ENCODE assay signal across 9 cellular contexts in the genomic region with DNA sequence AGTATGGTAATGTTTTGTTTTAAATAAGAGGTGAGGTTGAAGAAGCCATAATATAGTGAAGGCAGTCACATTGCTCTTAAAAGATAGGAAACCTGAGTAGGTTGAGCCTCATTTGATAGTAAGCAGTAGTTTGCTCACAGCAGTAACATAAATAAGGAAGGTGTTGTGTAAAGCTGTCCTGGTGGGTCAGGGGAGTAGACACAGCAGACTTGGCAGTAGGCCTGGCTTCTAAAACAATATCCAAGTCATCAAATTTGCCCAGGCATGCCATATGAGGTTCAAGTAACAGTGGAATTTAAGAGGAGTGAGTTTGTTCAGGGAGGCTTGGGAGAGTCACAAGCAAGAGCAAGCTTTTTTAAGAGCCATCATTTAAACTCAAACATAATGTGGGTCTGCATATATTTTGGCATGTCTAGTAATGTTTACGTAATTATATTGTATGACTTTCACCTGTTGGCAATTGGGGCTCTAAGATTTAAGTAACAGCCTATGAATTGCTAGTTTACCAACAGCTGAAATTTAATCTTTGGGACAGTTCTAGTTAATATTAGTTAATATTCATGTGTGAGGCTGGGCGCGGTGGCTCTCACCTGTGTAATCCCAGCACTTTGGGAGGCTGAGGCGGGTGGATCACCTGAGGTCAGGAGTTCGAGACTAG. TPM values are rescaled to one million over a fixed set of nuclear protein-coding genes. Genes with fewer than 3 reads are reported as not detected.
DNase-seq lines count a peak whose midpoint lies in the region; ATAC-seq, FAIRE-seq and TF ChIP-seq lines count a peak whose summit lies in the region.
"Had no signal": no experiment of that assay in that cellular context is flagged by ENCODE, and none has a peak within 500 bp of the region (broad histone marks: within the 10 kb centered on the region; RNA-seq: fewer than 3 reads in every experiment).

No MANE protein-coding gene starts in this region.

- no peak for TF ChIP-seq EP300 in K562 (IDR thresholded peaks at IDR 0.05; ENCODE audit: low read length)

- TF ChIP-seq RAD21 in K562 (CRISPR knock-in tag; conservative IDR thresholded peaks at IDR 0.05 in 1 of 2, IDR thresholded peaks at IDR 0.05 in 1 of 2), result no peak

- H3K4me1 Mint-ChIP-seq in nephron (peaks cover 49% of the 10 kb centered on the region), neural progenitor cell (peaks cover 10% of the 10 kb centered on the region)

- no peak for TF ChIP-seq POLR2A in K562 (conservative IDR thresholded peaks at IDR 0.05)

- H2AK5ac ChIP-seq in neuronal stem cell (ENCODE audit: low read depth, low read length), result no peak overlapping the region

- peak; percentile 55 for ATAC-seq in K562

- no peak overlapping the region for H3K4ac ChIP-seq in neuronal stem cell (ENCODE audit: low read length)

- H3K27me3 ChIP-seq in K562 (ENCODE audit: control insufficient read depth in 2 of 2, insufficient read depth in 2 of 2, low read length in 2 of 2) (no peaks in the 10 kb centered on the region), neuronal stem cell (ENCODE audit: control insufficient read depth in 3 of 3, insufficient read depth in 3 of 3, low read depth in 1 of 3, low read length in 3 of 3) (no peaks in the 10 kb centered on the region), neural progenitor cell (no peaks in the 10 kb centered on the region)
- H3K27me3 ChIP-seq in effector memory CD4-positive, alpha-beta T cell (replicated peaks; ENCODE audit: control insufficient read depth, insufficient read depth, low read length, poor library complexity, severe bottlenecking), result no peaks in the 10 kb centered on the region

- in situ Hi-C loops in K562 (cut with MboI), result no loop called here

- BruUV-seq in K562 (replicated peaks; lab: Mats Ljungman, UMichigan), result no TSS peak

- H3K18ac ChIP-seq in neuronal stem cell (ENCODE audit: low read length), result no peak overlapping the region

- no peaks in the 10 kb centered on the region for H3F3A ChIP-seq in neural progenitor cell (ENCODE audit: low read depth)

- no peak overlapping the region for H3K23ac ChIP-seq in neuronal stem cell (ENCODE audit: low read depth, low read length, poor library complexity)

- WGBS in K562 (ENCODE audit: insufficient coverage, low coverage, missing lambda C conversion rate), result 87% methylated on average over 4 of the region's 5 CpGs
- WGBS in neuronal stem cell (ENCODE audit: extremely low coverage in 2 of 2, insufficient read length in 2 of 2, insufficient replicate concordance in 1 of 2), 2 donors, result no CpG with 5 or more reads among the region's 5 CpGs

- H4K8ac ChIP-seq in neuronal stem cell (ENCODE audit: low read depth, low read length), result no peak overlapping the region

- H2AFZ ChIP-seq in K562 (ENCODE audit: low read depth, low read length), result no peak overlapping the region
- no peak overlapping the region for H2AFZ ChIP-seq in neuronal stem cell (ENCODE audit: low read length)
- no peak overlapping the region for H2AFZ ChIP-seq in neural progenitor cell (replicated peaks)

- H3K4me1 ChIP-seq in K562 (replicated peaks in 1 of 2; ENCODE audit: control insufficient read depth in 2 of 2, insufficient read depth in 2 of 2, low read length in 2 of 2), result peaks cover 11 to 35% of the 10 kb centered on the region in 2 experiments
- H3K4me1 ChIP-seq in effector memory CD4-positive, alpha-beta T cell (ENCODE audit: control insufficient read depth, insufficient read depth, low read length, poor library complexity, severe bottlenecking), result peaks cover 44% of the 10 kb centered on the region
- H3K4me1 ChIP-seq in neuronal stem cell (ENCODE audit: control insufficient read depth in 2 of 2, insufficient read depth in 1 of 2, low read depth in 1 of 2, low read length in 2 of 2), result peaks cover 0 to 4% of the 10 kb centered on the region in 2 donors
- H3K4me1 ChIP-seq in neural progenitor cell, result peaks cover 16% of the 10 kb centered on the region

- H2BK12ac ChIP-seq in neuronal stem cell (ENCODE audit: low read length), result no peak overlapping the region

- H3K14ac ChIP-seq in neuronal stem cell (ENCODE audit: low read length), result no peak overlapping the region

- peak overlapping the region; percentile 66 to 73 (median 70) for H3K27ac Mint-ChIP-seq in nephron
- H3K27ac Mint-ChIP-seq in neural progenitor cell, result no peak overlapping the region

- H3K9me3 ChIP-seq in K562 (replicated peaks; ENCODE audit: control insufficient read depth, insufficient read depth, low read depth, low read length) (no peaks in the 10 kb centered on the region), neuronal stem cell (replicated peaks in 1 of 2; ENCODE audit: control insufficient read depth in 2 of 2, insufficient read depth in 1 of 2, low read depth in 1 of 2, low read length in 2 of 2) (no peaks in the 10 kb centered on the region), neural progenitor cell (ENCODE audit: low read depth) (no peaks in the 10 kb centered on the region)
- no peaks in the 10 kb centered on the region for H3K9me3 ChIP-seq in effector memory CD4-positive, alpha-beta T cell (ENCODE audit: control insufficient read depth, low read length)

- H3K79me2 ChIP-seq in K562 (ENCODE audit: control insufficient read depth, insufficient read depth, low read length), result peaks cover 100% of the 10 kb centered on the region
- peaks cover 100% of the 10 kb centered on the region for H3K79me2 ChIP-seq in neural progenitor cell (ENCODE audit: low read depth)

- intact Hi-C loops in K562 (cut with micrococcal nuclease), result no loop called here

- TF ChIP-seq CTCF in K562 (IDR thresholded peaks at IDR 0.05 in 2 of 3, conservative IDR thresholded peaks at IDR 0.05 in 1 of 3; ENCODE audit: insufficient read depth in 2 of 3, low read depth in 1 of 3, low read length in 3 of 3) (no peak), nephron (IDR thresholded peaks at IDR 0.05; ENCODE audit: unreplicated experiment in 3 of 3) (no peak), neural progenitor cell (IDR thresholded peaks at IDR 0.05) (no peak)

- peak; percentile 11 for FAIRE-seq in K562 (lab: Jason Lieb, UNC)
- FAIRE-seq: endometrium had no signal

- CTCF ChIA-PET in K562 (lab: Yijun Ruan, JAX; ENCODE audit: low intra/inter-chr PET ratio), result interaction anchor here (0.9 kb wide), 1 partner anchor 169 kb away, joined by 3 read pairs; no protein-coding TSS in a partner anchor

- H3K4me2 ChIP-seq in K562 (ENCODE audit: insufficient read depth, low read length) (peak overlapping the region; percentile 67), neuronal stem cell (ENCODE audit: insufficient read depth, low read length, poor library complexity, severe bottlenecking) (no peak overlapping the region), neural progenitor cell (no peak overlapping the region)

- H2BK120ac ChIP-seq in neuronal stem cell (ENCODE audit: low read depth, low read length), result no peak overlapping the region

- no peaks in the 10 kb centered on the region for H3K9me1 ChIP-seq in K562 (ENCODE audit: control insufficient read depth, insufficient read depth, low read length)

- H3K27ac ChIP-seq in K562 (ENCODE audit: extremely low read depth, low read depth, low read length) (peak overlapping the region; percentile 45), neuronal stem cell (replicated peaks; ENCODE audit: low read length) (no peak overlapping the region), neural progenitor cell (no peak overlapping the region)
- H3K27ac ChIP-seq in effector memory CD4-positive, alpha-beta T cell (ENCODE audit: insufficient read depth, low read length, poor library complexity, severe bottlenecking), result no peak overlapping the region

- POLR2A ChIA-PET in K562 (lab: Yijun Ruan, JAX), result interaction anchor here (1.0 to 2.7 kb wide), 5 partner anchors 9 to 28 kb away, joined by 3 to 11 read pairs (median 5); no protein-coding TSS in a partner anchor

- no peak overlapping the region for H4K91ac ChIP-seq in neuronal stem cell (ENCODE audit: low read depth, low read length, poor library complexity)

- H3K4me3 ChIP-seq in K562, result no peak overlapping the region
- no peak overlapping the region for H3K4me3 ChIP-seq in effector memory CD4-positive, alpha-beta T cell (ENCODE audit: insufficient read depth, low read depth, low read length, poor library complexity, severe bottlenecking)
- no peak overlapping the region for H3K4me3 ChIP-seq in neuronal stem cell (ENCODE audit: low read length in 2 of 2)
- no peak overlapping the region for H3K4me3 ChIP-seq in neural progenitor cell

- H4K20me1 ChIP-seq in K562 (replicated peaks; ENCODE audit: control insufficient read depth, insufficient read depth, low read length) (peaks cover 17% of the 10 kb centered on the region), neural progenitor cell (ENCODE audit: low read depth) (peaks cover 95% of the 10 kb centered on the region)

- no peaks in the 10 kb centered on the region for H3K79me1 ChIP-seq in neuronal stem cell (ENCODE audit: low read depth, low read length)

- H3K36me3 Mint-ChIP-seq in nephron (ENCODE audit: low read depth) (no peaks in the 10 kb centered on the region), neural progenitor cell (peaks cover 2% of the 10 kb centered on the region)

- H3K9ac ChIP-seq in K562 (ENCODE audit: insufficient read depth in 1 of 2, low read depth in 2 of 2, low read length in 2 of 2) (peak overlapping the region in 1 of 2 experiments; percentile 73; a peak in 2 of 4 replicates), neuronal stem cell (ENCODE audit: low read depth, low read length, poor library complexity) (no peak overlapping the region), neural progenitor cell (no peak overlapping the region)

- no peak overlapping the region for H3K4me3 Mint-ChIP-seq in nephron
- H3K4me3 Mint-ChIP-seq in neural progenitor cell, result no peak overlapping the region

- H2BK5ac ChIP-seq in neuronal stem cell (ENCODE audit: low read length), result no peak overlapping the region

- no peak overlapping the region for H2BK15ac ChIP-seq in neuronal stem cell (ENCODE audit: low read length)

- H3K9me3 Mint-ChIP-seq in nephron (no peaks in the 10 kb centered on the region), neural progenitor cell (no peaks in the 10 kb centered on the region)

- DNase-seq in EH (ENCODE audit: low read depth), result peak; percentile 70
- DNase-seq in NCI-H1436 treated with DMSO at 0.1 percent for 48 hours (lab: John Stamatoyannopoulos, UW), result peak; percentile 57
- DNase-seq in K562 (ENCODE audit: extremely low read depth in 1 of 4, low spot score in 3 of 4), result peak in 1 of 4 experiments; percentile 52
- no peak for DNase-seq in mucosa of gallbladder (ENCODE audit: low spot score)
- DNase-seq in effector memory CD4-positive, alpha-beta T cell, result no peak
- no peak for DNase-seq in neuronal stem cell (ENCODE audit: low spot score)
- no peak for DNase-seq in neural progenitor cell (ENCODE audit: low spot score)

- no peaks in the 10 kb centered on the region for H3K27me3 Mint-ChIP-seq in nephron (ENCODE audit: low read depth)
- no peaks in the 10 kb centered on the region for H3K27me3 Mint-ChIP-seq in neural progenitor cell (ENCODE audit: insufficient read depth, low read depth)

- peaks cover 2% of the 10 kb centered on the region; the same call in 2 of the 3 replicates for H3K36me3 ChIP-seq in K562 (ENCODE audit: control insufficient read depth, insufficient read depth, low read length)
- H3K36me3 ChIP-seq in effector memory CD4-positive, alpha-beta T cell (ENCODE audit: control insufficient read depth, insufficient read depth, low read length), result no peaks in the 10 kb centered on the region
- no peaks in the 10 kb centered on the region for H3K36me3 ChIP-seq in neuronal stem cell (replicated peaks in 1 of 2; ENCODE audit: control insufficient read depth in 2 of 2, insufficient read depth in 2 of 2, low read length in 2 of 2)
- H3K36me3 ChIP-seq in neural progenitor cell, result no peaks in the 10 kb centered on the region

RNA-seq across cellular contexts. Expression of gene NFATC3, which starts 6.6 kb away (rescaled TPM):
- 152 and 242 TPM in 2 replicates for total RNA-seq in K562 (2011; cell fraction: chromatin; rRNA removed; ENCODE audit: low replicate concordance)
- total RNA-seq in K562 (2011; cell fraction: nucleolus; rRNA removed), result 77.9 and 81.3 TPM in 2 replicates
- total RNA-seq in K562 (2011; cell fraction: nucleoplasm; rRNA removed), result 116 and 142 TPM in 2 replicates
- total RNA-seq in K562 (2014; rRNA removed), result 58.1 and 61.4 TPM in 2 replicates
- total RNA-seq in K562 (2014; rRNA removed; fragmentation: Illumina TruSeq; extraction: Trizol), result 56.9 and 65.9 TPM in 2 replicates
- total RNA-seq in K562 (2015; rRNA removed; fragmentation: Illumina TruSeq; extraction: Trizol), result 56.8 and 59.4 TPM in 2 replicates
- total RNA-seq in K562 (2021), result 86.7 and 98.4 TPM in 2 replicates
- 70.7 and 96.9 TPM in 2 replicates for polyA plus RNA-seq in K562 (2011; rRNA removed)
- polyA plus RNA-seq in K562 (2011; cell fraction: cytosol; rRNA removed), result 71.3 and 73.3 TPM in 2 replicates
- 58.7 and 63.9 TPM in 2 replicates for polyA plus RNA-seq in K562 (2011; cell fraction: nucleus; rRNA removed)
- 31.9 and 42.7 TPM in 2 replicates for polyA plus RNA-seq in K562 (2012)
- polyA plus RNA-seq in K562 (2014; fragmentation: Illumina TruSeq; extraction: Trizol), result 55.3 and 63.6 TPM in 2 replicates
- polyA plus RNA-seq in K562 (2014; fragmentation: Nextera tagmentation; extraction: Ambion mirVana), result 10 to 100 TPM; 15.7 to 19.1 TPM
- 47.3 and 54.8 TPM in 2 replicates for polyA plus RNA-seq in K562 (2014; rRNA removed)
- 214 and 224 TPM in 2 replicates for polyA minus RNA-seq in K562 (2011; rRNA and poly(A)+ RNA removed)
- 65.3 and 93.0 TPM in 2 replicates for polyA minus RNA-seq in K562 (2011; cell fraction: cytosol; rRNA and poly(A)+ RNA removed)
- 63.7 and 91.3 TPM in 2 replicates for polyA minus RNA-seq in K562 (2011; cell fraction: nucleus; rRNA and poly(A)+ RNA removed)
- total RNA-seq in mucosa of gallbladder, result 46.5 TPM
- 23.7 TPM for polyA plus RNA-seq in neuronal stem cell (2013, experiment 1 of 2)
- polyA plus RNA-seq in neuronal stem cell (2013, experiment 2 of 2), result 24.7 TPM
- 34.2 and 43.1 TPM in 2 replicates for total RNA-seq in neural progenitor cell (ENCODE audit: low replicate concordance)

Comparison
In these comparisons a context has a peak if more than half of its experiments do, and no peak if none do; other contexts are left out.
1. DNase-seq: peak in EH (single experiment) and NCI-H1436 treated with DMSO at 0.1 percent for 48 hours (single experiment); none in mucosa of gallbladder (single experiment), effector memory CD4-positive, alpha-beta T cell (0 of 3), neuronal stem cell (single experiment) and neural progenitor cell (single experiment).